9 cellular contexts compared by ENCODE assay signal in genomic region chr17:1574697-1575471, GRCh38. TPM values are rescaled to one million over a fixed set of nuclear protein-coding genes. Genes with fewer than 3 reads are reported as not detected.
A peak's percentile ranks its signal among the peaks of the same experiment; 100 is the strongest.
DNase-seq lines count a peak whose midpoint lies in the region; ATAC-seq, FAIRE-seq and TF ChIP-seq lines count a peak whose summit lies in the region.
"Had no signal": no experiment of that assay in that cellular context is flagged by ENCODE, and none has a peak within 500 bp of the region (broad histone marks: within the 10 kb centered on the region; RNA-seq: fewer than 3 reads in every experiment).

No MANE protein-coding gene starts in this region.

- FAIRE-seq in pancreas (lab: Jason Lieb, UNC): no peak

- 42% methylated on average over 22 of the region's 45 CpGs; no CpG with 5 or more reads in 1 of the 2 experiments for WGBS in IMR-90 (ENCODE audit: extremely low coverage in 2 of 2, insufficient read length in 1 of 2), 2 experiments
- WGBS in pancreas, 2 donors: 34 to 38% methylated on average over 45 of the region's 45 CpGs

- H2BK5ac ChIP-seq in IMR-90 (ENCODE audit: low read depth, low read length, poor library complexity, severe bottlenecking): no peak overlapping the region

- H3K36me3 ChIP-seq in BE2C: no peaks in the 10 kb centered on the region
- no peaks in the 10 kb centered on the region for H3K36me3 ChIP-seq in IMR-90 (ENCODE audit: control insufficient read depth, insufficient read depth, low read length)
- H3K36me3 ChIP-seq in pancreas: no peaks in the 10 kb centered on the region

- no peak overlapping the region for H4K91ac ChIP-seq in IMR-90 (ENCODE audit: insufficient read depth, low read depth, low read length)

- H2BK20ac ChIP-seq in IMR-90 (ENCODE audit: low read depth, low read length): peak overlapping the region; percentile 29; the same call in 1 of the 2 replicates

- H3K9me3 ChIP-seq in BE2C (no peaks in the 10 kb centered on the region), IMR-90 (ENCODE audit: control insufficient read depth, insufficient read depth, low read length) (no peaks in the 10 kb centered on the region), pancreas (no peaks in the 10 kb centered on the region)

- H3K27me3 ChIP-seq in BE2C: no peaks in the 10 kb centered on the region
- no peaks in the 10 kb centered on the region for H3K27me3 ChIP-seq in IMR-90 (ENCODE audit: control insufficient read depth, insufficient read depth, low read length)
- no peaks in the 10 kb centered on the region for H3K27me3 ChIP-seq in pancreas

- 0 out of 2 replicates have a peak, but pooled peaks cover 2% of the 10 kb centered on the region for H3K9me1 ChIP-seq in IMR-90 (ENCODE audit: insufficient read depth, low read length)

- BruUV-seq in IMR-90 (replicated peaks; lab: Mats Ljungman, UMichigan): no TSS peak

- no peak overlapping the region for H2BK120ac ChIP-seq in IMR-90 (ENCODE audit: low read depth, low read length)

- no peak overlapping the region for H3K18ac ChIP-seq in IMR-90 (ENCODE audit: low read depth, low read length)

- H3K4ac ChIP-seq in IMR-90 (ENCODE audit: low read depth, low read length): peak overlapping the region; percentile 10; the same call in 1 of the 2 replicates

- peak overlapping the region; percentile 71 for H2AFZ ChIP-seq in IMR-90 (replicated peaks; ENCODE audit: low read length, poor library complexity)
- H2AFZ ChIP-seq: PC-9 had no signal

- POLR2A ChIA-PET in IMR-90 (lab: Charles Lee; ENCODE audit: unreplicated experiment): no interaction called here

- no peak for TF ChIP-seq POLR2A in IMR-90 (IDR thresholded peaks at IDR 0.05; ENCODE audit: low read depth, low read length)

- CTCF ChIA-PET in IMR-90 (lab: Yijun Ruan, JAX): interaction anchor here (0.9 to 2.4 kb wide), 13 partner anchors 11 to 398 kb away, joined by 3 to 25 read pairs (median 4); partner anchors contain the start of genes RILP and SLC43A2

- H3K79me1 ChIP-seq in IMR-90 (ENCODE audit: low read depth in 1 of 2, low read length in 2 of 2): no peaks in the 10 kb centered on the region

- no peak overlapping the region for H4K8ac ChIP-seq in IMR-90 (ENCODE audit: low read depth in 2 of 2, low read length in 2 of 2)

- H2AK9ac ChIP-seq in IMR-90 (replicated peaks; ENCODE audit: low read depth, low read length, poor library complexity): no peak overlapping the region

- H2AK5ac ChIP-seq in IMR-90 (ENCODE audit: low read depth, low read length): peak overlapping the region; percentile 31; the same call in 1 of the 2 replicates

- H3K4me2 ChIP-seq in IMR-90 (ENCODE audit: low read depth, low read length): no peak overlapping the region

- in situ Hi-C loops in IMR-90 (cut with MboI; ENCODE audit: low sequenced_read_pairs): loop anchor here (5.0 kb wide), 1 partner anchor 72 kb away; the partner anchor contains the start of genes RILP and SCARF1

- H3K27ac ChIP-seq in IMR-90 (ENCODE audit: insufficient read depth, low read length): no peak overlapping the region
- H3K27ac ChIP-seq in cingulate gyrus (ENCODE audit: low read depth, low read length): peak overlapping the region; percentile 19
- peak overlapping the region; percentile 38 to 92 (median 54) for H3K27ac ChIP-seq in pancreas
- H3K27ac ChIP-seq: PC-9 had no signal

- no peak for DNase-seq in BE2C
- DNase-seq in IMR-90: no peak
- DNase-seq in pancreas: peak in 4 of 6 donors; percentile 37 to 83 (median 53)
- DNase-seq in LoVo (ENCODE audit: low spot score): no peak
- no peak for DNase-seq in AML-193 (lab: John Stamatoyannopoulos, UW)

- H4K20me1 ChIP-seq in IMR-90 (ENCODE audit: insufficient read depth, low read length): no peaks in the 10 kb centered on the region

- no peak overlapping the region for H3K56ac ChIP-seq in IMR-90 (ENCODE audit: extremely low read depth, insufficient read depth, low read length)

- H4K5ac ChIP-seq in IMR-90 (ENCODE audit: low read depth, low read length): no peak overlapping the region

- intact Hi-C loops in IMR-90 (cut with micrococcal nuclease): loop anchor here (1.0 to 10.0 kb wide), 4 partner anchors 54 to 457 kb away; partner anchors contain the start of genes DPH1 and RILP
- intact Hi-C loops in pancreas (cut with DNase I): loop anchor here in 2 of 3 donors (5.0 kb wide), 2 partner anchors 57 to 62 kb away; no protein-coding TSS in a partner anchor

- TF ChIP-seq CTCF in BE2C (IDR thresholded peaks at IDR 0.05; ENCODE audit: low read depth, low read length) (no peak), IMR-90 (conservative IDR thresholded peaks at IDR 0.05; ENCODE audit: low read depth, low read length) (no peak), pancreas (IDR thresholded peaks at IDR 0.05) (peak in 1 of 4 donors; percentile 24)

- dilution Hi-C loops in IMR-90 (cut with HindIII; ENCODE audit: low sequenced_read_pairs, unreplicated experiment): no loop called here

- ATAC-seq in IMR-90 (ENCODE audit: low read depth) (no peak), pancreas (peak; percentile 6 to 37 (median 12)), HG02840 (IDR thresholded peaks at IDR 0.05; ENCODE audit: low FRiP score, unreplicated experiment) (no peak), GM18907 (IDR thresholded peaks at IDR 0.05; ENCODE audit: unreplicated experiment) (no peak)

- H3K9ac ChIP-seq in IMR-90 (ENCODE audit: low read depth, low read length): no peak overlapping the region

- TF ChIP-seq RAD21 in IMR-90 (IDR thresholded peaks at IDR 0.05; ENCODE audit: low read length): no peak

- peaks cover 8% of the 10 kb centered on the region for H3K4me1 ChIP-seq in BE2C
- H3K4me1 ChIP-seq in IMR-90 (ENCODE audit: control insufficient read depth, insufficient read depth, low read length): peaks cover 15% of the 10 kb centered on the region
- peaks cover 6 to 26% (median 13%) of the 10 kb centered on the region in 3 donors for H3K4me1 ChIP-seq in pancreas

- no peak overlapping the region for H3K23ac ChIP-seq in IMR-90 (ENCODE audit: low read depth, low read length)

- peak overlapping the region; percentile 16; the same call in 1 of the 2 replicates for H3K4me3 ChIP-seq in BE2C (ENCODE audit: low read depth, low read length)
- H3K4me3 ChIP-seq in IMR-90 (ENCODE audit: insufficient read depth, low read depth, low read length): no peak overlapping the region
- no peak overlapping the region for H3K4me3 ChIP-seq in pancreas
- H3K4me3 ChIP-seq: PC-9 had no signal

- H2BK15ac ChIP-seq in IMR-90 (ENCODE audit: low read depth, low read length): no peak overlapping the region

- no peak overlapping the region for H3K14ac ChIP-seq in IMR-90 (replicated peaks; ENCODE audit: low read depth, low read length)

TF ChIP-seq in IMR-90, 13 proteins besides CTCF, POLR2A, EP300 and RAD21 (continues in another document):
- TF ChIP-seq MAZ (IDR thresholded peaks at IDR 0.05; ENCODE audit: borderline replicate concordance, low read depth, low read length) (no peak), USF2 (IDR thresholded peaks at IDR 0.05; ENCODE audit: low read depth, low read length) (no peak), BHLHE40 (IDR thresholded peaks at IDR 0.05; ENCODE audit: low read depth, low read length) (no peak), CEBPB (IDR thresholded peaks at IDR 0.05; ENCODE audit: low read depth, low read length) (no peak), RFX5 (IDR thresholded peaks at IDR 0.05; ENCODE audit: low read depth, low read length) (no peak), MAFK (IDR thresholded peaks at IDR 0.05; ENCODE audit: low read depth, low read length) (no peak), FOS (IDR thresholded peaks at IDR 0.05; ENCODE audit: low read depth, low read length) (no peak), CHD1 (IDR thresholded peaks at IDR 0.05; ENCODE audit: low read depth, low read length) (no peak), ELK1 (IDR thresholded peaks at IDR 0.05; ENCODE audit: borderline replicate concordance, low read depth, low read length) (no peak), SMC3 (IDR thresholded peaks at IDR 0.05; ENCODE audit: low read depth, low read length) (no peak)

RNA-seq across cellular contexts. Expression of gene PITPNA, which starts 12.3 kb away (rescaled TPM):
- 19.3 TPM for polyA plus RNA-seq in BE2C (2012; ENCODE audit: insufficient read depth, insufficient read length, low read depth)
- 19.2 and 25.8 TPM in 2 replicates for total RNA-seq in IMR-90 (2012; rRNA removed)
- 33.1 and 40.1 TPM in 2 replicates for polyA plus RNA-seq in IMR-90 (2012; rRNA removed)
- 17.9 and 28.0 TPM in 2 replicates for polyA plus RNA-seq in IMR-90 (2012; cell fraction: cytosol; rRNA removed)
- 15.2 and 50.9 TPM in 2 replicates for polyA plus RNA-seq in IMR-90 (2012; cell fraction: nucleus; rRNA removed; ENCODE audit: low replicate concordance)
- 10 to 100 TPM; 24.1 to 32.8 (median 26.8) TPM for total RNA-seq in pancreas
- polyA plus RNA-seq in pancreas: 10 to 100 TPM in 1 of 2 donors, 1 to 10 TPM in 1; 9.3 to 21.5 TPM

RNA-seq across cellular contexts. Expression of gene SLC43A2, which starts 53.8 kb away (rescaled TPM):
- 8.0 TPM for polyA plus RNA-seq in BE2C (2012; ENCODE audit: insufficient read depth, insufficient read length, low read depth)
- total RNA-seq in IMR-90 (2012; rRNA removed): 3.3 and 3.8 TPM in 2 replicates
- 9.0 and 10.3 TPM in 2 replicates for polyA plus RNA-seq in IMR-90 (2012; rRNA removed)
- 6.7 and 12.6 TPM in 2 replicates for polyA plus RNA-seq in IMR-90 (2012; cell fraction: cytosol; rRNA removed)
- polyA plus RNA-seq in IMR-90 (2012; cell fraction: nucleus; rRNA removed; ENCODE audit: low replicate concordance): 6.9 and 14.7 TPM in 2 replicates
- total RNA-seq in pancreas: 10 to 100 TPM in 3 of 6 donors, 1 to 10 TPM in 3; 2.6 to 14.5 (median 7.3) TPM
- polyA plus RNA-seq in pancreas: 10 to 100 TPM in 1 of 2 donors, 1 to 10 TPM in 1; 9.7 to 10.1 TPM

RNA-seq across cellular contexts. Expression of gene INPP5K, which starts 58.5 kb away (rescaled TPM):
- 89.6 TPM for polyA plus RNA-seq in BE2C (2012; ENCODE audit: insufficient read depth, insufficient read length, low read depth)
- total RNA-seq in IMR-90 (2012; rRNA removed) (16.4 and 17.4 TPM in 2 replicates), pancreas (10 to 100 TPM; 13.2 to 23.8 (median 17.2) TPM)
- polyA plus RNA-seq in IMR-90 (2012; rRNA removed) (14.2 and 14.9 TPM in 2 replicates), pancreas (10 to 100 TPM; 23.9 to 24.4 TPM)
- 12.5 and 16.8 TPM in 2 replicates for polyA plus RNA-seq in IMR-90 (2012; cell fraction: cytosol; rRNA removed)
- 43.0 and 43.3 TPM in 2 replicates for polyA plus RNA-seq in IMR-90 (2012; cell fraction: nucleus; rRNA removed; ENCODE audit: low replicate concordance)

Comparison
In these comparisons a context has a peak if more than half of its experiments do, and no peak if none do; other contexts are left out.
1. DNase-seq: peak in pancreas (4 of 6); none in BE2C (single experiment), IMR-90 (single experiment), LoVo (single experiment) and AML-193 (0 of 2).
2. ATAC-seq: peak in pancreas (4 of 4); none in IMR-90 (single experiment), HG02840 (single experiment) and GM18907 (single experiment).